1 cellular context compared by ENCODE assay signal in the genomic region with DNA sequence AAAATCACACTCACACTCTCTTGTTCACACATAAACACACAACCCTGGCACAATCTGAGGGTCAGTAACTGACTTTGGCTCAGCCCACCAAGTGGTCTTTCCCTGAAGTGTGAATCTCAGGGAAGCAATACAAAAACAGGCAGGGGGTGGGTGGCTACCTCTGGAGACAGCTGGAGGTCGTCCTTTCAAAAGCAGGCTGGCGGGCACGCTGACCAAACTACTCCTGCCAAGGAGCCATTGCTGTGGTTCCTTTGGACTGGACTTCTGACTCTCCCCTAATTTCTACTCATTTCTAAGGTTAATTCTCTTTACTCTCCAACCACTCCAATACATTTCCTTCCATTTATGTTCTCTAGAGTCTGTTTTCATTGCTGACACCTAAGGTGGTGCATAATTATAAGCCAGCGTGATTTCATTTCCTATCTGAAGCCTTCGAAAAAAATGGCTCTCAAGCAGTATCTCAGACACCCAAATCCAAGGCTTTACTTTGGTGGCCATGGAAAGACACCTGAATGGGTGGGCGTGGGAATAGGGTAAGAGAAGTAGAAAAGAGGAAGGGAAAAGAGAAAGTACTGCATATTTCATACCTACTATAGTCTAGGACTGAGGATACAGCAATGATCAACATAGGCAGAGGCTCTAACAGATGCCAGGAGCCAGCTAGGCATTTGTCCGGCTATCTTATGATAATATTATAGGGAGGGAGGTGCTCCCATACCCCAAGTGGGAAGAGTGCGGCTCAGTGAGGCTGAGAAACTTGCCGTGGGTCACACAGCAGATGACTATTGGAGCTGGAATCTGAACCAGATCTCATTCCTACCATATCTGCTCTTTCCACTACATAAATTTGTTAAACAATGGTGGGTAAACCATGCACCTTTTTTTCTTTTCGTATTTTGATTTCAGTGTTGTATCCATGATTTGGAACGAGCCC.
TF ChIP-seq lines count a peak whose summit lies in the region.

No MANE protein-coding gene starts in this region.

TF ChIP-seq in K562, 482 proteins besides CTCF, POLR2A, EP300 and RAD21 (continued from another document and continues in another):
- TF ChIP-seq FOSL1 (tag; conservative IDR thresholded peaks at IDR 0.05) (0 out of 2 replicates have a peak, but pooled peaks have one; percentile 17), DMBX1 (CRISPR knock-in tag; IDR thresholded peaks at IDR 0.05; ENCODE audit: borderline replicate concordance) (peak; percentile 82; the same call in 1 of the 2 replicates), FUS (optimal IDR thresholded peaks at IDR 0.05; ENCODE audit: low read depth, low read length) (no peak), ZFPM2 (CRISPR knock-in tag; IDR thresholded peaks at IDR 0.05) (no peak), ZNF175 (CRISPR knock-in tag; IDR thresholded peaks at IDR 0.05; ENCODE audit: low read depth) (peak; percentile 77), ZNF695 (CRISPR knock-in tag; IDR thresholded peaks at IDR 0.05) (no peak), NEUROD1 (IDR thresholded peaks at IDR 0.05; ENCODE audit: borderline replicate concordance, low read depth, low read length, partially characterized antibody) (no peak), NR2C1 (IDR thresholded peaks at IDR 0.05) (no peak), NR2C1 (tag; IDR thresholded peaks at IDR 0.05) (no peak; the same call in 1 of the 2 replicates), MEF2D (tag; conservative IDR thresholded peaks at IDR 0.05; ENCODE audit: low read depth) (0 out of 2 replicates have a peak, but pooled peaks have one; percentile 24), CTBP1 (IDR thresholded peaks at IDR 0.05; ENCODE audit: borderline replicate concordance) (no peak), CCAR2 (IDR thresholded peaks at IDR 0.05; ENCODE audit: low read depth, low read length) (no peak), NR4A1 (CRISPR knock-in tag; IDR thresholded peaks at IDR 0.05) (no peak), NR4A1 (tag; IDR thresholded peaks at IDR 0.05) (peak; percentile 74), MAFK (IDR thresholded peaks at IDR 0.05; ENCODE audit: low read length) (no peak), ZSCAN29 (IDR thresholded peaks at IDR 0.05) (no peak), ZNF232 (CRISPR knock-in tag; IDR thresholded peaks at IDR 0.05) (no peak), ZNF23 (CRISPR knock-in tag; IDR thresholded peaks at IDR 0.05) (no peak), ZNF41 (CRISPR knock-in tag; conservative IDR thresholded peaks at IDR 0.05) (0 out of 2 replicates have a peak, but pooled peaks have one; percentile 16), LARP7 (IDR thresholded peaks at IDR 0.05) (no peak), KLF10 (CRISPR knock-in tag; IDR thresholded peaks at IDR 0.05) (peak; percentile 43; the same call in 1 of the 2 replicates), HNRNPL (IDR thresholded peaks at IDR 0.05; ENCODE audit: low read depth, low read length) (no peak), KDM2B (CRISPR knock-in tag; IDR thresholded peaks at IDR 0.05) (no peak), ZNF764 (CRISPR knock-in tag; IDR thresholded peaks at IDR 0.05; ENCODE audit: low read depth) (no peak)
- TF ChIP-seq, protein P1, sequence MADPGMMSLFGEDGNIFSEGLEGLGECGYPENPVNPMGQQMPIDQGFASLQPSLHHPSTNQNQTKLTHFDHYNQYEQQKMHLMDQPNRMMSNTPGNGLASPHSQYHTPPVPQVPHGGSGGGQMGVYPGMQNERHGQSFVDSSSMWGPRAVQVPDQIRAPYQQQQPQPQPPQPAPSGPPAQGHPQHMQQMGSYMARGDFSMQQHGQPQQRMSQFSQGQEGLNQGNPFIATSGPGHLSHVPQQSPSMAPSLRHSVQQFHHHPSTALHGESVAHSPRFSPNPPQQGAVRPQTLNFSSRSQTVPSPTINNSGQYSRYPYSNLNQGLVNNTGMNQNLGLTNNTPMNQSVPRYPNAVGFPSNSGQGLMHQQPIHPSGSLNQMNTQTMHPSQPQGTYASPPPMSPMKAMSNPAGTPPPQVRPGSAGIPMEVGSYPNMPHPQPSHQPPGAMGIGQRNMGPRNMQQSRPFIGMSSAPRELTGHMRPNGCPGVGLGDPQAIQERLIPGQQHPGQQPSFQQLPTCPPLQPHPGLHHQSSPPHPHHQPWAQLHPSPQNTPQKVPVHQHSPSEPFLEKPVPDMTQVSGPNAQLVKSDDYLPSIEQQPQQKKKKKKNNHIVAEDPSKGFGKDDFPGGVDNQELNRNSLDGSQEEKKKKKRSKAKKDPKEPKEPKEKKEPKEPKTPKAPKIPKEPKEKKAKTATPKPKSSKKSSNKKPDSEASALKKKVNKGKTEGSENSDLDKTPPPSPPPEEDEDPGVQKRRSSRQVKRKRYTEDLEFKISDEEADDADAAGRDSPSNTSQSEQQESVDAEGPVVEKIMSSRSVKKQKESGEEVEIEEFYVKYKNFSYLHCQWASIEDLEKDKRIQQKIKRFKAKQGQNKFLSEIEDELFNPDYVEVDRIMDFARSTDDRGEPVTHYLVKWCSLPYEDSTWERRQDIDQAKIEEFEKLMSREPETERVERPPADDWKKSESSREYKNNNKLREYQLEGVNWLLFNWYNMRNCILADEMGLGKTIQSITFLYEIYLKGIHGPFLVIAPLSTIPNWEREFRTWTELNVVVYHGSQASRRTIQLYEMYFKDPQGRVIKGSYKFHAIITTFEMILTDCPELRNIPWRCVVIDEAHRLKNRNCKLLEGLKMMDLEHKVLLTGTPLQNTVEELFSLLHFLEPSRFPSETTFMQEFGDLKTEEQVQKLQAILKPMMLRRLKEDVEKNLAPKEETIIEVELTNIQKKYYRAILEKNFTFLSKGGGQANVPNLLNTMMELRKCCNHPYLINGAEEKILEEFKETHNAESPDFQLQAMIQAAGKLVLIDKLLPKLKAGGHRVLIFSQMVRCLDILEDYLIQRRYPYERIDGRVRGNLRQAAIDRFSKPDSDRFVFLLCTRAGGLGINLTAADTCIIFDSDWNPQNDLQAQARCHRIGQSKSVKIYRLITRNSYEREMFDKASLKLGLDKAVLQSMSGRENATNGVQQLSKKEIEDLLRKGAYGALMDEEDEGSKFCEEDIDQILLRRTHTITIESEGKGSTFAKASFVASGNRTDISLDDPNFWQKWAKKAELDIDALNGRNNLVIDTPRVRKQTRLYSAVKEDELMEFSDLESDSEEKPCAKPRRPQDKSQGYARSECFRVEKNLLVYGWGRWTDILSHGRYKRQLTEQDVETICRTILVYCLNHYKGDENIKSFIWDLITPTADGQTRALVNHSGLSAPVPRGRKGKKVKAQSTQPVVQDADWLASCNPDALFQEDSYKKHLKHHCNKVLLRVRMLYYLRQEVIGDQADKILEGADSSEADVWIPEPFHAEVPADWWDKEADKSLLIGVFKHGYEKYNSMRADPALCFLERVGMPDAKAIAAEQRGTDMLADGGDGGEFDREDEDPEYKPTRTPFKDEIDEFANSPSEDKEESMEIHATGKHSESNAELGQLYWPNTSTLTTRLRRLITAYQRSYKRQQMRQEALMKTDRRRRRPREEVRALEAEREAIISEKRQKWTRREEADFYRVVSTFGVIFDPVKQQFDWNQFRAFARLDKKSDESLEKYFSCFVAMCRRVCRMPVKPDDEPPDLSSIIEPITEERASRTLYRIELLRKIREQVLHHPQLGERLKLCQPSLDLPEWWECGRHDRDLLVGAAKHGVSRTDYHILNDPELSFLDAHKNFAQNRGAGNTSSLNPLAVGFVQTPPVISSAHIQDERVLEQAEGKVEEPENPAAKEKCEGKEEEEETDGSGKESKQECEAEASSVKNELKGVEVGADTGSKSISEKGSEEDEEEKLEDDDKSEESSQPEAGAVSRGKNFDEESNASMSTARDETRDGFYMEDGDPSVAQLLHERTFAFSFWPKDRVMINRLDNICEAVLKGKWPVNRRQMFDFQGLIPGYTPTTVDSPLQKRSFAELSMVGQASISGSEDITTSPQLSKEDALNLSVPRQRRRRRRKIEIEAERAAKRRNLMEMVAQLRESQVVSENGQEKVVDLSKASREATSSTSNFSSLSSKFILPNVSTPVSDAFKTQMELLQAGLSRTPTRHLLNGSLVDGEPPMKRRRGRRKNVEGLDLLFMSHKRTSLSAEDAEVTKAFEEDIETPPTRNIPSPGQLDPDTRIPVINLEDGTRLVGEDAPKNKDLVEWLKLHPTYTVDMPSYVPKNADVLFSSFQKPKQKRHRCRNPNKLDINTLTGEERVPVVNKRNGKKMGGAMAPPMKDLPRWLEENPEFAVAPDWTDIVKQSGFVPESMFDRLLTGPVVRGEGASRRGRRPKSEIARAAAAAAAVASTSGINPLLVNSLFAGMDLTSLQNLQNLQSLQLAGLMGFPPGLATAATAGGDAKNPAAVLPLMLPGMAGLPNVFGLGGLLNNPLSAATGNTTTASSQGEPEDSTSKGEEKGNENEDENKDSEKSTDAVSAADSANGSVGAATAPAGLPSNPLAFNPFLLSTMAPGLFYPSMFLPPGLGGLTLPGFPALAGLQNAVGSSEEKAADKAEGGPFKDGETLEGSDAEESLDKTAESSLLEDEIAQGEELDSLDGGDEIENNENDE (IDR thresholded peaks at IDR 0.05; ENCODE audit: low read depth, low read length): no peak
- TF ChIP-seq, protein P2, sequence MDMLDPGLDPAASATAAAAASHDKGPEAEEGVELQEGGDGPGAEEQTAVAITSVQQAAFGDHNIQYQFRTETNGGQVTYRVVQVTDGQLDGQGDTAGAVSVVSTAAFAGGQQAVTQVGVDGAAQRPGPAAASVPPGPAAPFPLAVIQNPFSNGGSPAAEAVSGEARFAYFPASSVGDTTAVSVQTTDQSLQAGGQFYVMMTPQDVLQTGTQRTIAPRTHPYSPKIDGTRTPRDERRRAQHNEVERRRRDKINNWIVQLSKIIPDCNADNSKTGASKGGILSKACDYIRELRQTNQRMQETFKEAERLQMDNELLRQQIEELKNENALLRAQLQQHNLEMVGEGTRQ (CRISPR knock-in tag; IDR thresholded peaks at IDR 0.05): no peak
- TF ChIP-seq, protein P3, sequence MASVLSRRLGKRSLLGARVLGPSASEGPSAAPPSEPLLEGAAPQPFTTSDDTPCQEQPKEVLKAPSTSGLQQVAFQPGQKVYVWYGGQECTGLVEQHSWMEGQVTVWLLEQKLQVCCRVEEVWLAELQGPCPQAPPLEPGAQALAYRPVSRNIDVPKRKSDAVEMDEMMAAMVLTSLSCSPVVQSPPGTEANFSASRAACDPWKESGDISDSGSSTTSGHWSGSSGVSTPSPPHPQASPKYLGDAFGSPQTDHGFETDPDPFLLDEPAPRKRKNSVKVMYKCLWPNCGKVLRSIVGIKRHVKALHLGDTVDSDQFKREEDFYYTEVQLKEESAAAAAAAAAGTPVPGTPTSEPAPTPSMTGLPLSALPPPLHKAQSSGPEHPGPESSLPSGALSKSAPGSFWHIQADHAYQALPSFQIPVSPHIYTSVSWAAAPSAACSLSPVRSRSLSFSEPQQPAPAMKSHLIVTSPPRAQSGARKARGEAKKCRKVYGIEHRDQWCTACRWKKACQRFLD (CRISPR knock-in tag; IDR thresholded peaks at IDR 0.05): peak; percentile 80; the same call in 1 of the 2 replicates
- TF ChIP-seq, protein P4, sequence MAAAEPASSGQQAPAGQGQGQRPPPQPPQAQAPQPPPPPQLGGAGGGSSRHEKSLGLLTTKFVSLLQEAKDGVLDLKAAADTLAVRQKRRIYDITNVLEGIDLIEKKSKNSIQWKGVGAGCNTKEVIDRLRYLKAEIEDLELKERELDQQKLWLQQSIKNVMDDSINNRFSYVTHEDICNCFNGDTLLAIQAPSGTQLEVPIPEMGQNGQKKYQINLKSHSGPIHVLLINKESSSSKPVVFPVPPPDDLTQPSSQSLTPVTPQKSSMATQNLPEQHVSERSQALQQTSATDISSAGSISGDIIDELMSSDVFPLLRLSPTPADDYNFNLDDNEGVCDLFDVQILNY (CRISPR knock-in tag; IDR thresholded peaks at IDR 0.05): no peak
- TF ChIP-seq, protein P5, sequence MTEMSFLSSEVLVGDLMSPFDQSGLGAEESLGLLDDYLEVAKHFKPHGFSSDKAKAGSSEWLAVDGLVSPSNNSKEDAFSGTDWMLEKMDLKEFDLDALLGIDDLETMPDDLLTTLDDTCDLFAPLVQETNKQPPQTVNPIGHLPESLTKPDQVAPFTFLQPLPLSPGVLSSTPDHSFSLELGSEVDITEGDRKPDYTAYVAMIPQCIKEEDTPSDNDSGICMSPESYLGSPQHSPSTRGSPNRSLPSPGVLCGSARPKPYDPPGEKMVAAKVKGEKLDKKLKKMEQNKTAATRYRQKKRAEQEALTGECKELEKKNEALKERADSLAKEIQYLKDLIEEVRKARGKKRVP (CRISPR knock-in tag; IDR thresholded peaks at IDR 0.05): peak; percentile 5; the same call in 1 of the 2 replicates
- TF ChIP-seq, protein P6, sequence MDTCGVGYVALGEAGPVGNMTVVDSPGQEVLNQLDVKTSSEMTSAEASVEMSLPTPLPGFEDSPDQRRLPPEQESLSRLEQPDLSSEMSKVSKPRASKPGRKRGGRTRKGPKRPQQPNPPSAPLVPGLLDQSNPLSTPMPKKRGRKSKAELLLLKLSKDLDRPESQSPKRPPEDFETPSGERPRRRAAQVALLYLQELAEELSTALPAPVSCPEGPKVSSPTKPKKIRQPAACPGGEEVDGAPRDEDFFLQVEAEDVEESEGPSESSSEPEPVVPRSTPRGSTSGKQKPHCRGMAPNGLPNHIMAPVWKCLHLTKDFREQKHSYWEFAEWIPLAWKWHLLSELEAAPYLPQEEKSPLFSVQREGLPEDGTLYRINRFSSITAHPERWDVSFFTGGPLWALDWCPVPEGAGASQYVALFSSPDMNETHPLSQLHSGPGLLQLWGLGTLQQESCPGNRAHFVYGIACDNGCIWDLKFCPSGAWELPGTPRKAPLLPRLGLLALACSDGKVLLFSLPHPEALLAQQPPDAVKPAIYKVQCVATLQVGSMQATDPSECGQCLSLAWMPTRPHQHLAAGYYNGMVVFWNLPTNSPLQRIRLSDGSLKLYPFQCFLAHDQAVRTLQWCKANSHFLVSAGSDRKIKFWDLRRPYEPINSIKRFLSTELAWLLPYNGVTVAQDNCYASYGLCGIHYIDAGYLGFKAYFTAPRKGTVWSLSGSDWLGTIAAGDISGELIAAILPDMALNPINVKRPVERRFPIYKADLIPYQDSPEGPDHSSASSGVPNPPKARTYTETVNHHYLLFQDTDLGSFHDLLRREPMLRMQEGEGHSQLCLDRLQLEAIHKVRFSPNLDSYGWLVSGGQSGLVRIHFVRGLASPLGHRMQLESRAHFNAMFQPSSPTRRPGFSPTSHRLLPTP (IDR thresholded peaks at IDR 0.05; ENCODE audit: borderline replicate concordance, extremely low read depth, insufficient read length): no peak
- TF ChIP-seq, protein P7, sequence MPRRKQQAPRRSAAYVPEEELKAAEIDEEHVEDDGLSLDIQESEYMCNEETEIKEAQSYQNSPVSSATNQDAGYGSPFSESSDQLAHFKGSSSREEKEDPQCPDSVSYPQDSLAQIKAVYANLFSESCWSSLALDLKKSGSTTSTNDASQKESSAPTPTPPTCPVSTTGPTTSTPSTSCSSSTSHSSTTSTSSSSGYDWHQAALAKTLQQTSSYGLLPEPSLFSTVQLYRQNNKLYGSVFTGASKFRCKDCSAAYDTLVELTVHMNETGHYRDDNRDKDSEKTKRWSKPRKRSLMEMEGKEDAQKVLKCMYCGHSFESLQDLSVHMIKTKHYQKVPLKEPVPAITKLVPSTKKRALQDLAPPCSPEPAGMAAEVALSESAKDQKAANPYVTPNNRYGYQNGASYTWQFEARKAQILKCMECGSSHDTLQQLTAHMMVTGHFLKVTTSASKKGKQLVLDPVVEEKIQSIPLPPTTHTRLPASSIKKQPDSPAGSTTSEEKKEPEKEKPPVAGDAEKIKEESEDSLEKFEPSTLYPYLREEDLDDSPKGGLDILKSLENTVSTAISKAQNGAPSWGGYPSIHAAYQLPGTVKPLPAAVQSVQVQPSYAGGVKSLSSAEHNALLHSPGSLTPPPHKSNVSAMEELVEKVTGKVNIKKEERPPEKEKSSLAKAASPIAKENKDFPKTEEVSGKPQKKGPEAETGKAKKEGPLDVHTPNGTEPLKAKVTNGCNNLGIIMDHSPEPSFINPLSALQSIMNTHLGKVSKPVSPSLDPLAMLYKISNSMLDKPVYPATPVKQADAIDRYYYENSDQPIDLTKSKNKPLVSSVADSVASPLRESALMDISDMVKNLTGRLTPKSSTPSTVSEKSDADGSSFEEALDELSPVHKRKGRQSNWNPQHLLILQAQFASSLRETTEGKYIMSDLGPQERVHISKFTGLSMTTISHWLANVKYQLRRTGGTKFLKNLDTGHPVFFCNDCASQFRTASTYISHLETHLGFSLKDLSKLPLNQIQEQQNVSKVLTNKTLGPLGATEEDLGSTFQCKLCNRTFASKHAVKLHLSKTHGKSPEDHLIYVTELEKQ (CRISPR knock-in tag; IDR thresholded peaks at IDR 0.05): 0 out of 2 replicates have a peak, but pooled peaks have one; percentile 3
